Comparison of ENCODE assay signal across 33 cellular contexts in genomic region chr4:7374571-7374970, GRCh38.
"Had no signal": no experiment of that assay in that cellular context is flagged by ENCODE, and none has a peak within 500 bp of the region (broad histone marks: within the 10 kb centered on the region; RNA-seq: fewer than 3 reads in every experiment).

No MANE protein-coding gene starts in this region.

- H3K27ac Mint-ChIP-seq: activated B cell treated with CpG ODN at 0.5 μM for 24 hours; activated CD4-positive, alpha-beta memory T cell treated with anti-CD3 and anti-CD28 coated beads for 36 hours; activated CD4-positive, alpha-beta T cell treated with anti-CD3 and anti-CD28 coated beads, Interleukin-2, amount 10 ng/mL, durations not matched to agents 24 days and 14 days; activated CD8-positive, alpha-beta T cell treated with anti-CD3 and anti-CD28 coated beads for 36 hours; activated naive CD4-positive, alpha-beta T cell treated with anti-CD3 and anti-CD28 coated beads for 36 hours; activated naive CD4-positive, alpha-beta T cell treated with anti-CD3 and anti-CD28 coated beads, Interleukin-2, amount 50 U/mL, for 72 hours; activated naive CD8-positive, alpha-beta T cell treated with anti-CD3 and anti-CD28 coated beads for 36 hours; activated T-cell treated with anti-CD3 and anti-CD28 coated beads, Interleukin-2, amount 50 U/mL, for 72 hours; activated T-helper 1 cell treated with anti-CD3 and anti-CD28 coated beads, Interleukin-12 subunit alpha, Interleukin-12 subunit beta, Interleukin-2, Interleukin-4 antibody, amounts not matched to agents 30 ng/mL and 10 ng/mL and 1 ng/mL, durations not matched to agents 14 hours and 24 hours and 36 hours; activated T-helper 17 cell treated with anti-CD3 and anti-CD28 coated beads, Interleukin-2, amount 50 U/mL, for 72 hours; T-helper 1 cell treated with Interleukin-12 subunit alpha and Interleukin-12 subunit beta and Interleukin-4 antibody, amounts not matched to agents 30 μg/mL and 1 μg/mL, for 36 hours; T-helper 2 cell treated with Interferon-gamma antibody and Interleukin-4, amounts not matched to agents 5 μg/mL and 100 μg/mL, for 36 hours had no signal

- H3K27ac ChIP-seq: adrenal gland, body of pancreas, brain microvascular endothelial cell, breast epithelium, VCaP had no signal

- DNase-seq: activated B cell treated with CpG ODN at 0.5 μM for 24 hours; activated CD4-positive, alpha-beta memory T cell treated with anti-CD3 and anti-CD28 coated beads for 36 hours; activated CD4-positive, alpha-beta T cell treated with anti-CD3 and anti-CD28 coated beads for 4 hours; activated CD4-positive, alpha-beta T cell treated with anti-CD3 and anti-CD28 coated beads, Interleukin-2, amount 10 ng/mL, durations not matched to agents 24 days and 14 days; activated CD4-positive, alpha-beta T cell treated with anti-CD3 and anti-CD28 coated beads, Interleukin-2, amount 50 U/mL, for 1 hour; activated CD4-positive, alpha-beta T cell treated with anti-CD3 and anti-CD28 coated beads, Interleukin-2, amount 50 U/mL, for 4 hours; activated CD4-positive, CD25-positive, alpha-beta regulatory T cell treated with anti-CD3 and anti-CD28 coated beads, Interleukin-2, amount 50 U/mL, for 72 hours; activated CD8-positive, alpha-beta memory T cell treated with anti-CD3 and anti-CD28 coated beads, Interleukin-2, amount 50 U/mL, for 4 hours; activated CD8-positive, alpha-beta T cell treated with anti-CD3 and anti-CD28 coated beads for 36 hours; activated effector memory CD4-positive, alpha-beta T cell treated with anti-CD3 and anti-CD28 coated beads, Interleukin-2, amount 50 U/mL, for 16 hours; activated gamma-delta T cell treated with Interleukin-2 at 50 U/mL for 16 hours; activated naive CD4-positive, alpha-beta T cell; activated naive CD4-positive, alpha-beta T cell treated with anti-CD3 and anti-CD28 coated beads for 36 hours; activated naive CD4-positive, alpha-beta T cell treated with anti-CD3 and anti-CD28 coated beads, Interleukin-2, amount 50 U/mL, for 16 hours; activated naive CD8-positive, alpha-beta T cell treated with anti-CD3 and anti-CD28 coated beads for 36 hours; activated T-cell treated with anti-CD3 and anti-CD28 coated beads for 4 hours; activated T-cell treated with anti-CD3 and anti-CD28 coated beads, Interleukin-2, amount 50 U/mL, for 1 hour; activated T-cell treated with anti-CD3 and anti-CD28 coated beads, Interleukin-2, amount 50 U/mL, for 4 hours; activated T-cell treated with anti-CD3 and anti-CD28 coated beads, Interleukin-2, amount 50 U/mL, for 72 hours; adrenal gland; amniotic stem cell; body of pancreas; brain microvascular endothelial cell; central memory CD4-positive, alpha-beta T cell; T-helper 2 cell; T-helper 9 cell had no signal

- H3K9me3 Mint-ChIP-seq: activated CD4-positive, alpha-beta T cell treated with anti-CD3 and anti-CD28 coated beads, Interleukin-2, amount 10 ng/mL, durations not matched to agents 24 days and 14 days; activated CD8-positive, alpha-beta T cell treated with anti-CD3 and anti-CD28 coated beads for 36 hours; activated naive CD8-positive, alpha-beta T cell treated with anti-CD3 and anti-CD28 coated beads for 36 hours; activated T-cell treated with anti-CD3 and anti-CD28 coated beads, Interleukin-2, amount 50 U/mL, for 4 hours; activated T-helper 17 cell treated with anti-CD3 and anti-CD28 coated beads, Interleukin-2, amount 50 U/mL, for 72 hours had no signal

- H3K36me3 ChIP-seq: adrenal gland, brain microvascular endothelial cell, breast epithelium had no signal

- ATAC-seq: activated CD8-positive, alpha-beta T cell treated with anti-CD3 and anti-CD28 coated beads for 36 hours; activated naive CD4-positive, alpha-beta T cell treated with anti-CD3 and anti-CD28 coated beads, Interleukin-2, amount 50 U/mL, for 72 hours; activated T-cell treated with anti-CD3 and anti-CD28 coated beads, Interleukin-2, amount 50 U/mL, for 4 hours; activated T-cell treated with anti-CD3 and anti-CD28 coated beads, Interleukin-2, amount 50 U/mL, for 72 hours; activated T-helper 17 cell treated with anti-CD3 and anti-CD28 coated beads, Interleukin-2, amount 50 U/mL, for 72 hours; body of pancreas had no signal

- H3K4me1 ChIP-seq: adrenal gland, body of pancreas, breast epithelium had no signal

- H3K4me1 Mint-ChIP-seq: activated B cell treated with CpG ODN at 0.5 μM for 24 hours; activated CD4-positive, alpha-beta T cell treated with anti-CD3 and anti-CD28 coated beads, Interleukin-2, amount 10 ng/mL, durations not matched to agents 24 days and 14 days; activated naive CD8-positive, alpha-beta T cell treated with anti-CD3 and anti-CD28 coated beads for 36 hours; activated T-helper 17 cell treated with anti-CD3 and anti-CD28 coated beads, Interleukin-2, amount 50 U/mL, for 72 hours had no signal

- H3K4me3 ChIP-seq: adrenal gland, body of pancreas, breast epithelium had no signal

- H3K4me3 Mint-ChIP-seq: activated B cell treated with CpG ODN at 0.5 μM for 24 hours; activated CD4-positive, alpha-beta memory T cell treated with anti-CD3 and anti-CD28 coated beads for 36 hours; activated CD4-positive, alpha-beta T cell treated with anti-CD3 and anti-CD28 coated beads, Interleukin-2, amount 10 ng/mL, durations not matched to agents 24 days and 14 days; activated CD8-positive, alpha-beta T cell treated with anti-CD3 and anti-CD28 coated beads for 36 hours; activated naive CD4-positive, alpha-beta T cell treated with anti-CD3 and anti-CD28 coated beads for 36 hours; activated naive CD8-positive, alpha-beta T cell treated with anti-CD3 and anti-CD28 coated beads for 36 hours; activated T-cell treated with anti-CD3 and anti-CD28 coated beads, Interleukin-2, amount 50 U/mL, for 4 hours; activated T-cell treated with anti-CD3 and anti-CD28 coated beads, Interleukin-2, amount 50 U/mL, for 72 hours; activated T-helper 1 cell treated with anti-CD3 and anti-CD28 coated beads, Interleukin-12 subunit alpha, Interleukin-12 subunit beta, Interleukin-2, Interleukin-4 antibody, amounts not matched to agents 30 ng/mL and 10 ng/mL and 1 ng/mL, durations not matched to agents 14 hours and 24 hours and 36 hours; activated T-helper 17 cell treated with anti-CD3 and anti-CD28 coated beads, Interleukin-2, amount 50 U/mL, for 72 hours; T-helper 1 cell treated with Interleukin-12 subunit alpha and Interleukin-12 subunit beta and Interleukin-4 antibody, amounts not matched to agents 30 μg/mL and 1 μg/mL, for 36 hours; T-helper 2 cell treated with Interferon-gamma antibody and Interleukin-4, amounts not matched to agents 5 μg/mL and 100 μg/mL, for 36 hours had no signal

- H3K9me3 ChIP-seq: adrenal gland, body of pancreas, breast epithelium had no signal

- H3K27me3 ChIP-seq: body of pancreas, brain microvascular endothelial cell had no signal

- H3K36me3 Mint-ChIP-seq: activated CD4-positive, alpha-beta memory T cell treated with anti-CD3 and anti-CD28 coated beads for 36 hours; activated naive CD8-positive, alpha-beta T cell treated with anti-CD3 and anti-CD28 coated beads for 36 hours had no signal
